In the genomic region with DNA sequence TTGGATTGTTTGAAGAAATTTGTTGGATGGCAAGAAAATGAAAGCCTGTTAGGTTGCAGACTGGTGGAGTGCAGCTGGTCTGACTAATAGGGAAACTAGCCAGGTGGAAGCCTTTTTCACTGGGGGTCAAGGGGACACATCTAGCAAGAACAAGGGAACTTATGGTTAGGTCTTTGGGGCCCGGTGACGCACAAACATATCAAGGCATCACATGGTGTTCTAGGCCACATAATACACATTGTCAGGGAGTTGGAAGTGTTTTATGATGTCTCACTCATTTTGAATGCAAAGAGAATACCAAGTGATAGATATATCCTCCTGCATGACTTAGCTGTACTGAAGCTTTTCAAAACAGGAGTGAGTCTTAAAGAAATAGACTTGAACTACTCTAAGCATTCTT, we compare ENCODE assay signal across 24 cellular contexts.
A peak's percentile ranks its signal among the peaks of the same experiment; 100 is the strongest.
DNase-seq lines count a peak whose midpoint lies in the region; ATAC-seq, FAIRE-seq and TF ChIP-seq lines count a peak whose summit lies in the region.
"Had no signal": no experiment of that assay in that cellular context is flagged by ENCODE, and none has a peak within 500 bp of the region (broad histone marks: within the 10 kb centered on the region; RNA-seq: fewer than 3 reads in every experiment).

No MANE protein-coding gene starts in this region.

- no peaks in the 10 kb centered on the region for H3K9me3 ChIP-seq in A549
- H3K9me3 ChIP-seq: sigmoid colon, thyroid gland had no signal

- H3K4me2 ChIP-seq in A549, result no peak overlapping the region

- H3K27ac ChIP-seq in A549 (peak overlapping the region; percentile 87 to 93), foreskin keratinocyte (peak overlapping the region; percentile 92)
- H3K27ac ChIP-seq: sigmoid colon, thyroid gland had no signal

- no peak for TF ChIP-seq EP300 in A549 (IDR thresholded peaks at IDR 0.05)

- POLR2A ChIA-PET in A549 (lab: Yijun Ruan, JAX), result no interaction called here

- no peak for TF ChIP-seq CTCF in A549 (IDR thresholded peaks at IDR 0.05)
- TF ChIP-seq CTCF in foreskin keratinocyte (conservative IDR thresholded peaks at IDR 0.05), result no peak

- DNase-seq in A549 (ENCODE audit: low read depth in 1 of 2, low spot score in 1 of 2), result peak in 1 of 2 experiments; percentile 47
- peak; percentile 99 for DNase-seq in HT1080 (ENCODE audit: low read depth)
- DNase-seq in astrocyte of the hippocampus (ENCODE audit: low read depth, low spot score), result peak; percentile 88
- DNase-seq in foreskin keratinocyte, result peak; percentile 87 to 99
- no peak for DNase-seq in NOMO-1 treated with DMSO at 0.1 percent for 48 hours (lab: John Stamatoyannopoulos, UW; ENCODE audit: unreplicated experiment)
- no peak for DNase-seq in anterior cingulate cortex (lab: John Stamatoyannopoulos, UW)
- DNase-seq in NCI-H187 (lab: John Stamatoyannopoulos, UW), result no peak
- DNase-seq in NCI-H510A (lab: John Stamatoyannopoulos, UW), result no peak
- DNase-seq: activated CD4-positive, CD25-positive, alpha-beta regulatory T cell treated with anti-CD3 and anti-CD28 coated beads, Interleukin-2, amount 50 U/mL, for 72 hours; activated CD8-positive, alpha-beta memory T cell treated with anti-CD3 and anti-CD28 coated beads, Interleukin-2, amount 50 U/mL, for 4 hours; CD4-positive, alpha-beta memory T cell; cerebellar nuclear complex; head of caudate nucleus; kidney; midbrain; NCI-H1105; nucleus accumbens; Right ventricle myocardium superior; sigmoid colon; stimulated activated CD4-positive, alpha-beta T cell treated with anti-CD3 and anti-CD28 coated beads, Interleukin-4, amount 100 ng/mL, for 4 hours; thyroid gland had no signal

- TF ChIP-seq POLR2A in A549 (IDR thresholded peaks at IDR 0.05; ENCODE audit: low read length), result no peak

- H3K4me3 ChIP-seq in A549, result no peak overlapping the region
- H3K4me3 ChIP-seq: K562, sigmoid colon, thyroid gland had no signal

- no peak for TF ChIP-seq RAD21 in A549 (conservative IDR thresholded peaks at IDR 0.05 in 1 of 2, IDR thresholded peaks at IDR 0.05 in 1 of 2)

- ATAC-seq in A549 (peak in 1 of 2 experiments; percentile 7; a peak in 2 of 6 replicates), foreskin keratinocyte (peak; percentile 76)
- ATAC-seq: K562 had no signal

- CTCF ChIA-PET in A549 (lab: Yijun Ruan, JAX), result interaction anchor here (0.6 kb wide), 1 partner anchor 466 kb away, joined by 3 read pairs; no protein-coding TSS in a partner anchor

- H3K4me1 ChIP-seq in A549, result peaks cover 60% of the 10 kb centered on the region
- H3K4me1 ChIP-seq in foreskin keratinocyte, result peaks cover 27% of the 10 kb centered on the region
- H3K4me1 ChIP-seq: sigmoid colon, thyroid gland had no signal

- 78% methylated on average over 2 of the region's 2 CpGs for WGBS in A549 (ENCODE audit: missing lambda C conversion rate)

- no peaks in the 10 kb centered on the region for H3K27me3 ChIP-seq in foreskin keratinocyte
- H3K27me3 ChIP-seq: sigmoid colon, thyroid gland had no signal

- FAIRE-seq in A549 (lab: Jason Lieb, UNC), result no peak
- FAIRE-seq: endometrium, GM12891, K562, kidney had no signal

TF ChIP-seq in A549, 52 proteins besides CTCF, POLR2A, EP300 and RAD21:
- TF ChIP-seq CBX2 (IDR thresholded peaks at IDR 0.05; ENCODE audit: borderline replicate concordance, low read depth) (no peak), FOSL2 (IDR thresholded peaks at IDR 0.05) (no peak), FOSL2 (CRISPR knock-in tag; IDR thresholded peaks at IDR 0.05) (0 out of 2 replicates have a peak, but pooled peaks have one; percentile 8), MAFK (IDR thresholded peaks at IDR 0.05; ENCODE audit: partially characterized antibody) (no peak), RFX5 (IDR thresholded peaks at IDR 0.05) (no peak)
- TF ChIP-seq, protein P1, sequence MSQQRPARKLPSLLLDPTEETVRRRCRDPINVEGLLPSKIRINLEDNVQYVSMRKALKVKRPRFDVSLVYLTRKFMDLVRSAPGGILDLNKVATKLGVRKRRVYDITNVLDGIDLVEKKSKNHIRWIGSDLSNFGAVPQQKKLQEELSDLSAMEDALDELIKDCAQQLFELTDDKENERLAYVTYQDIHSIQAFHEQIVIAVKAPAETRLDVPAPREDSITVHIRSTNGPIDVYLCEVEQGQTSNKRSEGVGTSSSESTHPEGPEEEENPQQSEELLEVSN (IDR thresholded peaks at IDR 0.05; ENCODE audit: borderline replicate concordance, low read depth), result no peak
TF ChIP-seq in A549: peak in this region for 1.

Comparison
In these comparisons a context has a peak if more than half of its experiments do, and no peak if none do; other contexts are left out.
1. DNase-seq: peak in HT1080 (single experiment), astrocyte of the hippocampus (single experiment) and foreskin keratinocyte (2 of 2); none in NOMO-1 treated with DMSO at 0.1 percent for 48 hours (single experiment), anterior cingulate cortex (0 of 58), NCI-H187 (0 of 2) and NCI-H510A (single experiment).